Comparison of ENCODE assay signal across 10 cellular contexts in genomic region chr16:79776243-79776884, GRCh38.
DNase-seq lines count a peak whose midpoint lies in the region; ATAC-seq and TF ChIP-seq lines count a peak whose summit lies in the region.
"Had no signal": no experiment of that assay in that cellular context is flagged by ENCODE, and none has a peak within 500 bp of the region (broad histone marks: within the 10 kb centered on the region; RNA-seq: fewer than 3 reads in every experiment).

No MANE protein-coding gene starts in this region.

- no peak for ATAC-seq in HG03097 (IDR thresholded peaks at IDR 0.05; ENCODE audit: low FRiP score, unreplicated experiment)
- ATAC-seq in HG03439 (IDR thresholded peaks at IDR 0.05; ENCODE audit: unreplicated experiment) = no peak

- no peaks in the 10 kb centered on the region for H3K36me3 Mint-ChIP-seq in neural crest cell (ENCODE audit: low read depth)

- H3K4me3 Mint-ChIP-seq in neural crest cell = no peak overlapping the region

- no peak overlapping the region for H3K27ac Mint-ChIP-seq in neural crest cell (ENCODE audit: unreplicated experiment)

- DNase-seq in AG08396 (ENCODE audit: low spot score) (peak; percentile 68), OCI-M1 (lab: John Stamatoyannopoulos, UW) (peak; percentile 1), fibroblast of the conjunctiva (ENCODE audit: low read depth) (peak; percentile 46), neural crest cell (ENCODE audit: low read depth, low spot score) (no peak), COR-L47 (lab: John Stamatoyannopoulos, UW) (no peak)
- DNase-seq in stimulated activated CD4-positive, alpha-beta T cell treated with anti-CD3 and anti-CD28 coated beads, Interleukin-15, amount 100 ng/mL, for 24 hours = no peak
- DNase-seq: NCI-H2029; stimulated activated CD4-positive, alpha-beta T cell treated with anti-CD3 and anti-CD28 coated beads, Interleukin-4, amount 100 ng/mL, for 24 hours had no signal

- H3K4me1 Mint-ChIP-seq in neural crest cell = no peaks in the 10 kb centered on the region

- peaks cover 2% of the 10 kb centered on the region for H3K27me3 Mint-ChIP-seq in neural crest cell (ENCODE audit: low read depth)

- no peaks in the 10 kb centered on the region for H3K9me3 Mint-ChIP-seq in neural crest cell

- TF ChIP-seq CTCF in neural crest cell (conservative IDR thresholded peaks at IDR 0.05) = peak; percentile 25

Comparison
In these comparisons a context has a peak if more than half of its experiments do, and no peak if none do; other contexts are left out.
1. DNase-seq: peak in AG08396 (single experiment), OCI-M1 (single experiment) and fibroblast of the conjunctiva (single experiment); none in neural crest cell (single experiment), COR-L47 (single experiment) and stimulated activated CD4-positive, alpha-beta T cell treated with anti-CD3 and anti-CD28 coated beads, Interleukin-15, amount 100 ng/mL, for 24 hours (single experiment).